Comparison of ENCODE assay signal across 12 cellular contexts in the genomic region with DNA sequence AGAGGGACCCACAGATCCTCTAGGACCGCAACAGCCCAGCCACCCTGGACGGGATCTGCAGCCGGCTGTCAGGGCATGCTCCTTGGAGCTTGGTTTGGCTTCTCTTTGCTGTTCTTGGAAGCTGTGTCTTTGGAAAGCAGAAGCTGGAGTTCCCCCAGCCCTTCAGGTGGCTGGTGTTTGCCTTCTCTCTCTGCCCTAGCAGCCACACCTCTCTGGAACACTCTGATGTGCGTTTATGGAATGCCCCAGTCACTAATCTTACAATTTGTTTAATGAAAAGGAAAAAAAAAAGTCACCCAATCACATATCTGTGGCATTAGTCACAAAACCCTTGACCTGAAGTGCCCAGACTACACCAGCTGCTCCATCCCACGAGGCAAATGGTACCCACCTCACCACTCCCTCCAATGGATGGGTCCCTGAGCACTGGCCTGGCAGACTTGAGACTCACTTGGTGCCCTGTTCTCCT.
A peak's percentile ranks its signal among the peaks of the same experiment; 100 is the strongest.
DNase-seq lines count a peak whose midpoint lies in the region; ATAC-seq and TF ChIP-seq lines count a peak whose summit lies in the region.
"Had no signal": no experiment of that assay in that cellular context is flagged by ENCODE, and none has a peak within 500 bp of the region (broad histone marks: within the 10 kb centered on the region; RNA-seq: fewer than 3 reads in every experiment).

No MANE protein-coding gene starts in this region.

- TF ChIP-seq CTCF in WERI-Rb-1 (IDR thresholded peaks at IDR 0.05; ENCODE audit: low read depth, low read length) (no peak), coronary artery (IDR thresholded peaks at IDR 0.05) (no peak)

- H3K9me3 ChIP-seq in WERI-Rb-1 (ENCODE audit: severe bottlenecking), result no peaks in the 10 kb centered on the region

- TF ChIP-seq POLR2A in GM18505 (IDR thresholded peaks at IDR 0.05; ENCODE audit: borderline replicate concordance, extremely low read depth, insufficient read depth, insufficient read length), result no peak

- H3K36me3 ChIP-seq in WERI-Rb-1, result no peaks in the 10 kb centered on the region

- no peaks in the 10 kb centered on the region for H3K27me3 ChIP-seq in WERI-Rb-1 (ENCODE audit: insufficient read depth, low read depth, severe bottlenecking)

- H3K27ac ChIP-seq in WERI-Rb-1 (peak overlapping the region; percentile 93), coronary artery (no peak overlapping the region)
- H3K27ac ChIP-seq: SK-N-MC had no signal

- peak; percentile 70 for DNase-seq in ACHN
- DNase-seq in HPDE6-E6E7 (ENCODE audit: extremely low spot score), result peak; percentile 20
- DNase-seq in WERI-Rb-1, result no peak
- peak; percentile 87 for DNase-seq in kidney tubule cell (ENCODE audit: low spot score)
- DNase-seq in cerebellar cortex (ENCODE audit: low spot score), result no peak
- no peak for DNase-seq in coronary artery (ENCODE audit: low spot score)
- DNase-seq: activated CD4-positive, alpha-beta T cell treated with anti-CD3 and anti-CD28 coated beads, Interleukin-2, amount 10 ng/mL, durations not matched to agents 7 days and 5 days; effector memory CD4-positive, alpha-beta T cell had no signal

- ATAC-seq in GM21423 (IDR thresholded peaks at IDR 0.05; ENCODE audit: unreplicated experiment) (no peak), GM18505 (IDR thresholded peaks at IDR 0.05; ENCODE audit: unreplicated experiment) (no peak)

- H3K4me3 ChIP-seq in WERI-Rb-1 (ENCODE audit: low read depth, low read length) (no peak overlapping the region), coronary artery (no peak overlapping the region)
- H3K4me3 ChIP-seq: GM12878, SK-N-MC had no signal

- in situ Hi-C loops in ACHN (cut with HindIII; ENCODE audit: low pct_ligation_motif_present, low pct_unique_long_range_greater_than_20kb, low sequenced_read_pairs), result no loop called here

Comparison
In these comparisons a context has a peak if more than half of its experiments do, and no peak if none do; other contexts are left out.
1. DNase-seq: peak in ACHN (single experiment), HPDE6-E6E7 (single experiment) and kidney tubule cell (single experiment); none in WERI-Rb-1 (single experiment), cerebellar cortex (single experiment) and coronary artery (single experiment).